ENCODE assay signal across 9 cellular contexts in genomic region chr19:55279376-55279772, GRCh38. TPM values are rescaled to one million over a fixed set of nuclear protein-coding genes. Genes with fewer than 3 reads are reported as not detected.
DNase-seq lines count a peak whose midpoint lies in the region; ATAC-seq and TF ChIP-seq lines count a peak whose summit lies in the region.
"Had no signal": no experiment of that assay in that cellular context is flagged by ENCODE, and none has a peak within 500 bp of the region (broad histone marks: within the 10 kb centered on the region; RNA-seq: fewer than 3 reads in every experiment).

No MANE protein-coding gene starts in this region.

- H3K79me1 ChIP-seq in trophoblast cell (ENCODE audit: low read length) = peaks cover 3% of the 10 kb centered on the region

- intact Hi-C loops in esophagus squamous epithelium (cut with DNase I) = no loop called here

- WGBS in esophagus squamous epithelium, 2 donors = 10 to 13% methylated on average over 12 to 20 of the region's 23 CpGs
- WGBS in trophoblast cell (ENCODE audit: extremely low coverage, insufficient coverage, insufficient read length) = no CpG with 5 or more reads among the region's 23 CpGs

- H3K27ac ChIP-seq in DND-41 (ENCODE audit: low read length) (peak overlapping the region; percentile 67), SJCRH30 (peak overlapping the region; percentile 20; the same call in 1 of the 2 replicates), esophagus squamous epithelium (peak overlapping the region; percentile 73 to 92 (median 85)), trophoblast cell (ENCODE audit: low read depth, low read length) (no peak overlapping the region)

- H4K20me1 ChIP-seq in DND-41 (ENCODE audit: insufficient read depth, low read length) = no peaks in the 10 kb centered on the region

- no peak overlapping the region for H3K23ac ChIP-seq in trophoblast cell (ENCODE audit: low read length)

- no peak for ATAC-seq in DND-41 (ENCODE audit: insufficient read depth, low read depth)
- no peak for ATAC-seq in HG02981 (IDR thresholded peaks at IDR 0.05; ENCODE audit: unreplicated experiment)
- ATAC-seq in GM21786 (IDR thresholded peaks at IDR 0.05; ENCODE audit: unreplicated experiment) = no peak

- H3K79me2 ChIP-seq in DND-41 (ENCODE audit: insufficient read depth, low read length) = peaks cover 16% of the 10 kb centered on the region
- H3K79me2 ChIP-seq in trophoblast cell (ENCODE audit: control insufficient read depth, insufficient read depth, low read length, poor library complexity) = no peaks in the 10 kb centered on the region

- H2BK120ac ChIP-seq in trophoblast cell (ENCODE audit: insufficient read depth, low read length, poor library complexity) = no peak overlapping the region

- peaks cover 21% of the 10 kb centered on the region for H3K4me1 ChIP-seq in DND-41 (ENCODE audit: insufficient read depth, low read length)
- peaks cover 8% of the 10 kb centered on the region; the same call in 1 of the 2 replicates for H3K4me1 ChIP-seq in SJCRH30
- peaks cover 15 to 42% (median 19%) of the 10 kb centered on the region in 3 donors for H3K4me1 ChIP-seq in esophagus squamous epithelium
- peaks cover 0 to 5% of the 10 kb centered on the region in 2 experiments for H3K4me1 ChIP-seq in trophoblast cell (ENCODE audit: control insufficient read depth in 1 of 2, insufficient read depth in 2 of 2, low read length in 2 of 2)

- H3K14ac ChIP-seq in trophoblast cell (ENCODE audit: low read length) = no peak overlapping the region

- H2BK5ac ChIP-seq in trophoblast cell (ENCODE audit: low read depth, low read length, poor library complexity) = no peak overlapping the region

- H2AFZ ChIP-seq in DND-41 (ENCODE audit: low read depth, low read length) (peak overlapping the region; percentile 84), trophoblast cell (ENCODE audit: insufficient read depth, low read length, poor library complexity) (no peak overlapping the region)

- no peak for DNase-seq in DND-41
- no peak for DNase-seq in SJCRH30
- DNase-seq in esophagus squamous epithelium (lab: John Stamatoyannopoulos, UW) = no peak
- no peak for DNase-seq in trophoblast cell
- DNase-seq in DMS153 treated with DMSO at 0.1 percent for 48 hours (lab: John Stamatoyannopoulos, UW; ENCODE audit: unreplicated experiment) = no peak
- DNase-seq in GF-D8 (lab: John Stamatoyannopoulos, UW) = no peak

- peak overlapping the region; percentile 11 for H4K12ac ChIP-seq in trophoblast cell (ENCODE audit: low read depth, low read length)

- H3K36me3 ChIP-seq in DND-41 (ENCODE audit: insufficient read depth, low read length) (peaks cover 34% of the 10 kb centered on the region), SJCRH30 (peaks cover 6% of the 10 kb centered on the region; the same call in 1 of the 2 replicates), esophagus squamous epithelium (peaks cover 0 to 39% (median 13%) of the 10 kb centered on the region in 3 donors), trophoblast cell (ENCODE audit: control insufficient read depth in 1 of 2, insufficient read depth in 2 of 2, low read length in 2 of 2) (peaks cover 12 to 16% of the 10 kb centered on the region in 2 experiments)

- no peak overlapping the region for H2BK12ac ChIP-seq in trophoblast cell (ENCODE audit: low read length)

- H3K9ac ChIP-seq in DND-41 (ENCODE audit: low read depth, low read length) (peak overlapping the region; percentile 52), trophoblast cell (ENCODE audit: low read length) (peak overlapping the region; percentile 62)

- peak overlapping the region; percentile 82 for H4K8ac ChIP-seq in trophoblast cell (ENCODE audit: low read depth, low read length)

- H3K4me3 ChIP-seq in DND-41 (ENCODE audit: low read depth in 1 of 2, low read length in 2 of 2) = peak overlapping the region; percentile 40 to 73; a peak in 3 of 4 replicates
- H3K4me3 ChIP-seq in SJCRH30 = peak overlapping the region; percentile 77
- H3K4me3 ChIP-seq in esophagus squamous epithelium = peak overlapping the region; percentile 66 to 83 (median 72)
- peak overlapping the region; percentile 92 for H3K4me3 ChIP-seq in trophoblast cell (ENCODE audit: low read depth, low read length)

- peak overlapping the region; percentile 1 for H4K91ac ChIP-seq in trophoblast cell (ENCODE audit: low read depth, low read length)

- H3K9me3 ChIP-seq in DND-41 (ENCODE audit: insufficient read depth, low read length, severe bottlenecking) = no peaks in the 10 kb centered on the region
- no peaks in the 10 kb centered on the region for H3K9me3 ChIP-seq in SJCRH30 (replicated peaks)
- no peaks in the 10 kb centered on the region for H3K9me3 ChIP-seq in esophagus squamous epithelium
- H3K9me3 ChIP-seq in trophoblast cell (ENCODE audit: insufficient read depth, low read depth, low read length) = no peaks in the 10 kb centered on the region

- H3K27me3 ChIP-seq in DND-41 (ENCODE audit: insufficient read depth, low read length, poor library complexity) (no peaks in the 10 kb centered on the region), SJCRH30 (no peaks in the 10 kb centered on the region), esophagus squamous epithelium (peaks cover 0 to 18% (median 0%) of the 10 kb centered on the region in 4 donors), trophoblast cell (ENCODE audit: insufficient read depth, low read length) (no peaks in the 10 kb centered on the region)

- H3K4ac ChIP-seq in trophoblast cell (ENCODE audit: low read depth, low read length) = peak overlapping the region; percentile 25

- H3K18ac ChIP-seq in trophoblast cell (ENCODE audit: low read length) = no peak overlapping the region

- no peak for TF ChIP-seq POLR2A in esophagus squamous epithelium (IDR thresholded peaks at IDR 0.05)

- H3K4me2 ChIP-seq in DND-41 (ENCODE audit: insufficient read depth, low read length) (peak overlapping the region; percentile 75), trophoblast cell (ENCODE audit: low read length) (peak overlapping the region; percentile 64)

- H2AK5ac ChIP-seq in trophoblast cell (ENCODE audit: low read length) = no peak overlapping the region

- no peak for TF ChIP-seq CTCF in DND-41 (IDR thresholded peaks at IDR 0.05; ENCODE audit: borderline replicate concordance, extremely low read depth, low read length, poor library complexity, severe bottlenecking)
- TF ChIP-seq CTCF in esophagus squamous epithelium (IDR thresholded peaks at IDR 0.05) = no peak

RNA-seq across cellular contexts. Expression of gene HSPBP1, which starts 0.5 kb away (rescaled TPM):
- 39.3 and 40.8 TPM in 2 replicates for total RNA-seq in SJCRH30 (2014; rRNA removed; shearing (Covaris generic))
- total RNA-seq in esophagus squamous epithelium = 10 to 100 TPM; 27.1 to 40.7 (median 32.4) TPM
- polyA plus RNA-seq in trophoblast cell (2013) = 24.4 TPM in 2 replicates

RNA-seq across cellular contexts. Expression of gene BRSK1, which starts 4.4 kb away (rescaled TPM):
- total RNA-seq in SJCRH30 (2014; rRNA removed; shearing (Covaris generic)) = 13.2 and 15.8 TPM in 2 replicates
- 1 to 10 TPM in 1 of 4 donors, under 1 TPM in 1, not detected in 2; 0.73 to 1.1 TPM for total RNA-seq in esophagus squamous epithelium
- polyA plus RNA-seq in trophoblast cell (2013) = 5.7 and 6.9 TPM in 2 replicates

RNA-seq across cellular contexts. Expression of gene PPP6R1, which starts 20.6 kb away (rescaled TPM):
- total RNA-seq in SJCRH30 (2014; rRNA removed; shearing (Covaris generic)) = 39.5 and 44.9 TPM in 2 replicates
- 10 to 100 TPM; 30.6 to 59.2 (median 47.4) TPM for total RNA-seq in esophagus squamous epithelium
- 46.5 and 48.3 TPM in 2 replicates for polyA plus RNA-seq in trophoblast cell (2013)

RNA-seq across cellular contexts. Expression of gene TMEM150B, which starts 45.8 kb away (rescaled TPM):
- total RNA-seq in SJCRH30 (2014; rRNA removed; shearing (Covaris generic)) = not detected in 2 replicates
- 1 to 10 TPM in 1 of 4 donors, not detected in 3; 1.7 TPM for total RNA-seq in esophagus squamous epithelium
- not detected in 2 replicates for polyA plus RNA-seq in trophoblast cell (2013)
- total RNA-seq: pulmonary artery endothelial cell had no signal

RNA-seq across cellular contexts. Expression of gene TMEM86B, which starts 50.8 kb away (rescaled TPM):
- total RNA-seq in SJCRH30 (2014; rRNA removed; shearing (Covaris generic)) = 2.3 and 2.5 TPM in 2 replicates
- 1 to 10 TPM in 3 of 4 donors, not detected in 1; 1.1 to 3.6 (median 2.2) TPM for total RNA-seq in esophagus squamous epithelium
- polyA plus RNA-seq in trophoblast cell (2013) = 1.2 TPM in 2 replicates
